In the genomic region with DNA sequence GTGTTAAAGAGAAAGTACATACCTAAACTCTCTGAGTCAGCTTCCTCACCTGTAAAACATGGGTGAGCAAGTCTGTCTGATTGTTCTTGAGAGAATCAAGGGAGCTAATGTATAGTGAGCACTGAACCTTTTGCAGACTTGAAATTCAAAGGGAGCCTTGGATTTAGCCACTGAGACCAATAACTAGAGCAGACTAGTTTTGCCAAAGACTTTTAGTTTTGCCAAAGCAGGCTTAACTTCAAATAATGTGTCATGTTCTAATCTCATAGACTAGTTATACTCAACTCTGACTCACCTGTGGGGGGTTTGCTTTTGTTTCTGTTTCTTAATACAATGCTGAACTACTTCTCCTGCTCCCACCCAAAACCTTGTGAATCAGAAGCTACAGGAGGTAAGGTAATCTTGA, we compare ENCODE assay signal across 20 cellular contexts.
A peak's percentile ranks its signal among the peaks of the same experiment; 100 is the strongest.
DNase-seq lines count a peak whose midpoint lies in the region; ATAC-seq, FAIRE-seq and TF ChIP-seq lines count a peak whose summit lies in the region.
"Had no signal": no experiment of that assay in that cellular context is flagged by ENCODE, and none has a peak within 500 bp of the region (broad histone marks: within the 10 kb centered on the region; RNA-seq: fewer than 3 reads in every experiment).

No MANE protein-coding gene starts in this region.

- DNase-seq in A549 (ENCODE audit: low read depth in 1 of 2, low spot score in 1 of 2) (no peak), M059J (ENCODE audit: low read depth) (peak; percentile 46), astrocyte of the hippocampus (ENCODE audit: low read depth, low spot score) (peak; percentile 46), foreskin keratinocyte (peak; percentile 78 to 88), NCI-H128 (lab: John Stamatoyannopoulos, UW; ENCODE audit: unreplicated experiment) (no peak), ecto neural progenitor cell (ENCODE audit: low spot score) (no peak), cerebellum (ENCODE audit: low spot score) (no peak)
- DNase-seq: COR-L47; H9; naive thymus-derived CD8-positive, alpha-beta T cell; NCI-H1092 treated with DMSO at 0.1 percent for 48 hours; NCI-H2029 treated with DMSO at 0.1 percent for 48 hours; right cardiac atrium; trophoblast cell had no signal

- H3K4me2 ChIP-seq in A549 = peak overlapping the region; percentile 41; the same call in 2 of the 3 replicates
- H3K4me2 ChIP-seq: KMS-11 had no signal

- H3K27ac ChIP-seq in A549 = no peak overlapping the region; a peak in 1 of 6 replicates
- H3K27ac ChIP-seq in foreskin keratinocyte = peak overlapping the region; percentile 68
- H3K27ac ChIP-seq: KMS-11, SK-N-MC had no signal

- no peak for TF ChIP-seq EP300 in A549 (IDR thresholded peaks at IDR 0.05)

- TF ChIP-seq RAD21 in A549 (conservative IDR thresholded peaks at IDR 0.05 in 1 of 2, IDR thresholded peaks at IDR 0.05 in 1 of 2) = no peak

- H3K4me1 ChIP-seq in A549 = peaks cover 10% of the 10 kb centered on the region; the same call in 1 of the 3 replicates
- H3K4me1 ChIP-seq in foreskin keratinocyte = peaks cover 14% of the 10 kb centered on the region

- no peak for FAIRE-seq in A549 (lab: Jason Lieb, UNC)
- FAIRE-seq: A204.1, colon had no signal

- CTCF ChIA-PET in A549 (lab: Yijun Ruan, JAX) = interaction anchor here (1.2 kb wide), 1 partner anchor 13 kb away, joined by 3 read pairs; no protein-coding TSS in a partner anchor

- TF ChIP-seq POLR2A in A549 (IDR thresholded peaks at IDR 0.05; ENCODE audit: low read length) = no peak

- H3K4me3 ChIP-seq in A549 = no peak overlapping the region
- H3K4me3 ChIP-seq: SK-N-MC had no signal

- POLR2A ChIA-PET in A549 (lab: Yijun Ruan, JAX) = no interaction called here

- H3K9me3 ChIP-seq in A549 = no peaks in the 10 kb centered on the region

- ATAC-seq in A549 = no peak; a peak in 1 of 6 replicates
- peak; percentile 94 for ATAC-seq in foreskin keratinocyte
- ATAC-seq in HG03521 (IDR thresholded peaks at IDR 0.05; ENCODE audit: unreplicated experiment) = no peak
- ATAC-seq: activated naive CD4-positive, alpha-beta T cell treated with anti-CD3 and anti-CD28 coated beads, Interleukin-2, amount 50 U/mL, for 72 hours; naive thymus-derived CD8-positive, alpha-beta T cell; right cardiac atrium had no signal

- TF ChIP-seq CTCF in A549 (IDR thresholded peaks at IDR 0.05) = no peak
- TF ChIP-seq CTCF in foreskin keratinocyte (conservative IDR thresholded peaks at IDR 0.05) = no peak

- H3K27me3 ChIP-seq in foreskin keratinocyte = no peaks in the 10 kb centered on the region

TF ChIP-seq in A549, 52 proteins besides CTCF, POLR2A, EP300 and RAD21:
- no peak for TF ChIP-seq SREBF2 (IDR thresholded peaks at IDR 0.05)
- peak; percentile 45; the same call in 1 of the 2 replicates for TF ChIP-seq JUNB (IDR thresholded peaks at IDR 0.05)

Comparison
In these comparisons a context has a peak if more than half of its experiments do, and no peak if none do; other contexts are left out.
1. DNase-seq: peak in M059J (single experiment), astrocyte of the hippocampus (single experiment) and foreskin keratinocyte (2 of 2); none in A549 (0 of 2), NCI-H128 (single experiment), ecto neural progenitor cell (single experiment) and cerebellum (single experiment).